13 cellular contexts compared by ENCODE assay signal in genomic region chr13:33208290-33208990, GRCh38.
DNase-seq lines count a peak whose midpoint lies in the region; ATAC-seq and TF ChIP-seq lines count a peak whose summit lies in the region.
"Had no signal": no experiment of that assay in that cellular context is flagged by ENCODE, and none has a peak within 500 bp of the region (broad histone marks: within the 10 kb centered on the region; RNA-seq: fewer than 3 reads in every experiment).

No MANE protein-coding gene starts in this region.

- H3K27ac ChIP-seq in tibial nerve, result peak overlapping the region in 3 of 4 donors; percentile 53 to 87 (median 84)

- peak; percentile 77 for ATAC-seq in mucosa of descending colon
- ATAC-seq: activated CD4-positive, alpha-beta T cell treated with anti-CD3 and anti-CD28 coated beads for 36 hours had no signal

- H3K27me3 ChIP-seq in tibial nerve, result no peaks in the 10 kb centered on the region

- H3K27me3 Mint-ChIP-seq in chondrocyte (ENCODE audit: low read depth), result no peaks in the 10 kb centered on the region
- H3K27me3 Mint-ChIP-seq in activated naive CD4-positive, alpha-beta T cell treated with anti-CD3 and anti-CD28 coated beads for 36 hours (ENCODE audit: low read depth), result peaks cover 30% of the 10 kb centered on the region

- TF ChIP-seq POLR2A in tibial nerve (IDR thresholded peaks at IDR 0.05), result no peak

- H3K4me3 Mint-ChIP-seq in chondrocyte (ENCODE audit: unreplicated experiment), result no peak overlapping the region
- H3K4me3 Mint-ChIP-seq in activated naive CD4-positive, alpha-beta T cell treated with anti-CD3 and anti-CD28 coated beads for 36 hours, result no peak overlapping the region
- H3K4me3 Mint-ChIP-seq: activated CD4-positive, alpha-beta T cell treated with anti-CD3 and anti-CD28 coated beads for 36 hours had no signal

- no peak overlapping the region for H3K4me3 ChIP-seq in mucosa of descending colon
- H3K4me3 ChIP-seq in tibial nerve, result no peak overlapping the region

- 63 to 71% methylated on average over 5 of the region's 5 CpGs for WGBS in tibial nerve, 2 donors

- H3K4me1 ChIP-seq in mucosa of descending colon (ENCODE audit: low read depth) (peaks cover 12% of the 10 kb centered on the region), tibial nerve (peaks cover 0 to 88% (median 33%) of the 10 kb centered on the region in 4 donors)

- H3K36me3 ChIP-seq in mucosa of descending colon (ENCODE audit: low read depth) (no peaks in the 10 kb centered on the region), tibial nerve (no peaks in the 10 kb centered on the region)

- CTCF ChIA-PET in activated naive CD4-positive, alpha-beta T cell treated with anti-CD3 and anti-CD28 coated beads for 36 hours (lab: Charles Lee), result no interaction called here

- H3K9me3 ChIP-seq in mucosa of descending colon (no peaks in the 10 kb centered on the region), tibial nerve (no peaks in the 10 kb centered on the region)

- peak overlapping the region; percentile 85 for H3K27ac Mint-ChIP-seq in chondrocyte (ENCODE audit: unreplicated experiment)
- H3K27ac Mint-ChIP-seq in activated naive CD4-positive, alpha-beta T cell treated with anti-CD3 and anti-CD28 coated beads for 36 hours, result no peak overlapping the region
- H3K27ac Mint-ChIP-seq: activated CD4-positive, alpha-beta T cell treated with anti-CD3 and anti-CD28 coated beads for 36 hours had no signal

- TF ChIP-seq CTCF in chondrocyte (IDR thresholded peaks at IDR 0.05), result no peak
- no peak for TF ChIP-seq CTCF in mucosa of descending colon (IDR thresholded peaks at IDR 0.05)
- TF ChIP-seq CTCF in tibial nerve (IDR thresholded peaks at IDR 0.05), result no peak

- intact Hi-C loops in mucosa of descending colon (cut with DNase I, micrococcal nuclease), result no loop called here
- intact Hi-C loops in activated naive CD4-positive, alpha-beta T cell treated with anti-CD3 and anti-CD28 coated beads for 36 hours (cut with micrococcal nuclease), result no loop called here

- no peaks in the 10 kb centered on the region for H3K9me3 Mint-ChIP-seq in chondrocyte (ENCODE audit: low read depth)
- no peaks in the 10 kb centered on the region for H3K9me3 Mint-ChIP-seq in activated naive CD4-positive, alpha-beta T cell treated with anti-CD3 and anti-CD28 coated beads for 36 hours

- DNase-seq in NCI-H2171 treated with DMSO at 0.1 percent for 48 hours (lab: John Stamatoyannopoulos, UW), result peak; percentile 60
- no peak for DNase-seq in NCI-H2171 (lab: John Stamatoyannopoulos, UW)
- DNase-seq in chondrocyte (ENCODE audit: low spot score), result no peak
- DNase-seq in mucosa of descending colon, result no peak
- DNase-seq in tibial nerve (ENCODE audit: low spot score in 2 of 2), result no peak
- no peak for DNase-seq in T1000 (lab: John Stamatoyannopoulos, UW)
- DNase-seq in NCI-H2081 treated with DMSO at 0.1 percent for 48 hours (lab: John Stamatoyannopoulos, UW), result no peak
- no peak for DNase-seq in activated naive CD4-positive, alpha-beta T cell treated with anti-CD3 and anti-CD28 coated beads for 36 hours
- DNase-seq: 8988T; activated CD4-positive, alpha-beta T cell treated with anti-CD3 and anti-CD28 coated beads for 36 hours; activated T-cell treated with anti-CD3 and anti-CD28 coated beads, Interleukin-2, amount 50 U/mL, for 48 hours; Kasumi-1; NCI-H2081 had no signal

- peaks cover 64% of the 10 kb centered on the region for H3K4me1 Mint-ChIP-seq in chondrocyte (ENCODE audit: low read depth)
- H3K4me1 Mint-ChIP-seq in activated naive CD4-positive, alpha-beta T cell treated with anti-CD3 and anti-CD28 coated beads for 36 hours (ENCODE audit: low read depth), result peaks cover 7% of the 10 kb centered on the region

- peaks cover 6% of the 10 kb centered on the region for H3K36me3 Mint-ChIP-seq in chondrocyte (ENCODE audit: low read depth)
- no peaks in the 10 kb centered on the region for H3K36me3 Mint-ChIP-seq in activated naive CD4-positive, alpha-beta T cell treated with anti-CD3 and anti-CD28 coated beads for 36 hours (ENCODE audit: low read depth)

- no peak for TF ChIP-seq EP300 in tibial nerve (IDR thresholded peaks at IDR 0.05)
